3 cellular contexts compared by ENCODE assay signal in the genomic region with DNA sequence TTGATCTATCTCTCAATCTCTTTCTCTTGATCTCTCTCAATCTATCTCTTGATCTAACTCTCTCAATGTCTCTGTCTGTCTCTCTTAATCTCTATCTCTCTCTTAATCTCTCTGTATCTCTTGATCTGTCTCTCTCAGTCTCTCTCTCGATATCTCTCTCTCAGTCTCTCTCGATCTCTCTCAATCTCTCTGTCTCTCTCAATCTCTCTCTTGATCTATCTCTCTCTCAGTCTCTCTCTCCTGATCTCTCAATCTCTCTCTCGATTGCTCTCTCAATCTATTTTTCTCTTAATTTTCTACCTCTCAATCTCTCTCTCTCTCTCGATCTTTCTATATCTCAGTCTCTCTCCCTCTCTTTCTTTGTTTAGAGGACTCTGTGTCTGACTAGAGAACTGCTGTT.
"Had no signal": no experiment of that assay in that cellular context is flagged by ENCODE, and none has a peak within 500 bp of the region (broad histone marks: within the 10 kb centered on the region; RNA-seq: fewer than 3 reads in every experiment).

No MANE protein-coding gene starts in this region.

- DNase-seq: GDM1, GF-D8 had no signal

- H3K4me3 ChIP-seq: GM12878 had no signal
